23 cellular contexts compared by ENCODE assay signal in genomic region chr7:20244334-20244733, GRCh38. TPM values are rescaled to one million over a fixed set of nuclear protein-coding genes. Genes with fewer than 3 reads are reported as not detected.
"Had no signal": no experiment of that assay in that cellular context is flagged by ENCODE, and none has a peak within 500 bp of the region (broad histone marks: within the 10 kb centered on the region; RNA-seq: fewer than 3 reads in every experiment).

No MANE protein-coding gene starts in this region.

- H3K4me1 ChIP-seq: esophagus muscularis mucosa, left lung, prostate gland, upper lobe of right lung had no signal

- H3K36me3 ChIP-seq: esophagus muscularis mucosa, left lung, ovary, prostate gland, thyroid gland, upper lobe of right lung had no signal

- H3K9me3 ChIP-seq: esophagus muscularis mucosa, left lung, ovary, prostate gland, thyroid gland, upper lobe of right lung had no signal

- H3K4me3 ChIP-seq: coronary artery, esophagus muscularis mucosa, left lung, ovary, prostate gland, thyroid gland, upper lobe of right lung had no signal

- H3K27ac ChIP-seq: coronary artery, esophagus muscularis mucosa, left lung, ovary, prostate gland, thyroid gland, upper lobe of right lung had no signal

- H3K36me3 Mint-ChIP-seq: activated CD4-positive, alpha-beta memory T cell treated with anti-CD3 and anti-CD28 coated beads for 36 hours; natural killer cell had no signal

- H3K27me3 ChIP-seq: esophagus muscularis mucosa, left lung, ovary, thyroid gland, upper lobe of right lung had no signal

- H3K4me1 Mint-ChIP-seq: immature natural killer cell, natural killer cell had no signal

- H3K27me3 Mint-ChIP-seq: activated CD4-positive, alpha-beta memory T cell treated with anti-CD3 and anti-CD28 coated beads for 36 hours; activated naive CD8-positive, alpha-beta T cell treated with anti-CD3 and anti-CD28 coated beads, Interleukin-2, amount 50 U/mL, for 24 hours had no signal

- H3K27ac Mint-ChIP-seq: activated CD4-positive, alpha-beta memory T cell treated with anti-CD3 and anti-CD28 coated beads for 36 hours; activated naive CD8-positive, alpha-beta T cell treated with anti-CD3 and anti-CD28 coated beads, Interleukin-2, amount 50 U/mL, for 24 hours; immature natural killer cell; natural killer cell had no signal

- DNase-seq: activated CD4-positive, alpha-beta memory T cell treated with anti-CD3 and anti-CD28 coated beads for 36 hours; activated CD4-positive, alpha-beta T cell treated with anti-CD3 and anti-CD28 coated beads for 48 hours; activated gamma-delta T cell; activated naive CD4-positive, alpha-beta T cell treated with anti-CD3 and anti-CD28 coated beads, Interleukin-2, amount 50 U/mL, for 16 hours; activated naive CD8-positive, alpha-beta T cell treated with anti-CD3 and anti-CD28 coated beads, Interleukin-2, amount 50 U/mL, for 24 hours; cerebellar nuclear complex; foreskin fibroblast; immature natural killer cell; left lung; mammary epithelial cell; midbrain; natural killer cell; ovary; stimulated activated CD4-positive, alpha-beta T cell treated with anti-CD3 and anti-CD28 coated beads, Interleukin-12 subunit alpha, Interleukin-12 subunit beta, amount 100 ng/mL, for 4 hours; stimulated activated CD4-positive, alpha-beta T cell treated with anti-CD3 and anti-CD28 coated beads, Interleukin-4, amount 100 ng/mL, for 4 hours; stimulated activated naive CD8-positive, alpha-beta T cell treated with anti-CD3 and anti-CD28 coated beads, Interleukin-15, Interleukin-2, amounts not matched to agents 100 U/mL and 50 U/mL, for 24 hours; substantia nigra; thyroid gland; upper lobe of right lung had no signal

- H3K4me3 Mint-ChIP-seq: activated CD4-positive, alpha-beta memory T cell treated with anti-CD3 and anti-CD28 coated beads for 36 hours; activated naive CD8-positive, alpha-beta T cell treated with anti-CD3 and anti-CD28 coated beads, Interleukin-2, amount 50 U/mL, for 24 hours; immature natural killer cell; natural killer cell had no signal

- H3K9me3 Mint-ChIP-seq: activated naive CD8-positive, alpha-beta T cell treated with anti-CD3 and anti-CD28 coated beads, Interleukin-2, amount 50 U/mL, for 24 hours had no signal

- ATAC-seq: activated naive CD8-positive, alpha-beta T cell treated with anti-CD3 and anti-CD28 coated beads, Interleukin-2, amount 50 U/mL, for 24 hours; left lung; natural killer cell; stimulated activated naive CD8-positive, alpha-beta T cell treated with anti-CD3 and anti-CD28 coated beads, Interleukin-15, Interleukin-2, amounts not matched to agents 100 U/mL and 50 U/mL, for 24 hours; upper lobe of right lung had no signal

RNA-seq across cellular contexts. Expression of gene MACC1, which starts 27.1 kb away (rescaled TPM):
- total RNA-seq: skeletal muscle tissue had no signal
